Comparison of ENCODE assay signal across 10 cellular contexts in the genomic region with DNA sequence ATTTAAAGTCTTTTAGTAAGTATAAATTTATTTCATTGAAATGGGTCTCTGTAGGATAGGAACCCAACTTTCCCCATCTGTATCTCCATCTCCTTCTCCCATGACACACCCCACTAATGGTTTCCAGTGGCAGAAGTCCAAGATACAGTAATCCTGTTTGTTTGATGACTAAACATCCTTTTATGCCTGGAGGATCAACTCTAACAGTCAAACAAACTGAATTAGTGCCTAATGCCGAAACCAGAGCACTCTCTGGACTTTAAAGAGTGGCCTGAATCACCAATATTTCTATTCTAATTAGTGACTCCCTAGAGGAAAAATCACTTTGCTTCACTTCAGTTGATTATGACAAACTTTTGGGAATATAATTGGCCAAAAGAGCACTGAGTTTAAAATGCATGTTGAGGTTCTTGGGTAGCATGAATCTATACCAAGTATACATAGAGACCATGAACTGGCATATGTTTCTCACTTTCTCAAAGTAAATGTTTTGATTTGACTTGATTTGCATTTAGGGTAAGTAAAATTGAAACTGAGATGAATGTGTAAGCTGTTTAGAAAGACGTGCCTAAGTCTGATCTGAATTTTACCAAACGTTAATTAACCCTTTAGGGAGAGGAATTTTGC.
DNase-seq lines count a peak whose midpoint lies in the region; FAIRE-seq and TF ChIP-seq lines count a peak whose summit lies in the region.
"Had no signal": no experiment of that assay in that cellular context is flagged by ENCODE, and none has a peak within 500 bp of the region (broad histone marks: within the 10 kb centered on the region; RNA-seq: fewer than 3 reads in every experiment).

No MANE protein-coding gene starts in this region.

- no peaks in the 10 kb centered on the region for H3K4me1 Mint-ChIP-seq in chondrocyte (ENCODE audit: low read depth)

- H3K36me3 Mint-ChIP-seq in chondrocyte (ENCODE audit: low read depth) = peaks cover 2% of the 10 kb centered on the region

- H3K4me3 ChIP-seq in AG04450 (ENCODE audit: low read depth, low read length) (no peak overlapping the region), fibroblast of pulmonary artery (replicated peaks; ENCODE audit: low read depth, low read length) (no peak overlapping the region)

- peak; percentile 68 for DNase-seq in AG04450 (ENCODE audit: low read depth, low spot score)
- DNase-seq in HPDE6-E6E7 (ENCODE audit: extremely low spot score) = peak; percentile 45
- peak; percentile 20 for DNase-seq in RCC 7860 (ENCODE audit: low spot score)
- peak; percentile 69 for DNase-seq in fibroblast of pulmonary artery (ENCODE audit: low read depth)
- no peak for DNase-seq in NCI-H2227 (lab: John Stamatoyannopoulos, UW; ENCODE audit: unreplicated experiment)
- no peak for DNase-seq in G401 (ENCODE audit: low spot score)
- DNase-seq in chondrocyte (ENCODE audit: low spot score) = no peak
- no peak for DNase-seq in activated CD4-positive, CD25-positive, alpha-beta regulatory T cell (lab: John Stamatoyannopoulos, UW)
- DNase-seq: activated T-cell treated with anti-CD3 and anti-CD28 coated beads, Interleukin-2, amount 50 U/mL, for 1 hour had no signal

- no peaks in the 10 kb centered on the region for H3K9me3 ChIP-seq in AG04450 (ENCODE audit: control insufficient read depth, insufficient read depth, low read length)

- H3K27me3 ChIP-seq in AG04450 (ENCODE audit: control insufficient read depth, insufficient read depth, low read length) = no peaks in the 10 kb centered on the region

- in situ Hi-C loops in G401 (cut with HindIII; ENCODE audit: low sequenced_read_pairs) = no loop called here

- no peak for FAIRE-seq in RCC 7860 (lab: Jason Lieb, UNC)

- no peaks in the 10 kb centered on the region for H3K27me3 Mint-ChIP-seq in chondrocyte (ENCODE audit: low read depth)

- no peak overlapping the region for H3K27ac ChIP-seq in AG04450 (ENCODE audit: low read depth, low read length)

- no peaks in the 10 kb centered on the region for H3K9me3 Mint-ChIP-seq in chondrocyte (ENCODE audit: low read depth)

- H3K4me3 Mint-ChIP-seq in chondrocyte (ENCODE audit: unreplicated experiment) = no peak overlapping the region
- H3K4me3 Mint-ChIP-seq: T-helper 2 cell treated with Interferon-gamma antibody and Interleukin-4, amounts not matched to agents 5 μg/mL and 100 μg/mL, for 36 hours had no signal

- H3K27ac Mint-ChIP-seq in chondrocyte (ENCODE audit: unreplicated experiment) = no peak overlapping the region
- H3K27ac Mint-ChIP-seq: T-helper 2 cell treated with Interferon-gamma antibody and Interleukin-4, amounts not matched to agents 5 μg/mL and 100 μg/mL, for 36 hours had no signal

- CTCF ChIA-PET in AG04450 (lab: Charles Lee) = interaction anchor here (0.7 kb wide), 1 partner anchor 318 kb away, joined by 5 read pairs; no protein-coding TSS in a partner anchor

- no peak for TF ChIP-seq CTCF in AG04450 (IDR thresholded peaks at IDR 0.05; ENCODE audit: low read depth, low read length)
- no peak for TF ChIP-seq CTCF in fibroblast of pulmonary artery (IDR thresholded peaks at IDR 0.05; ENCODE audit: low read length, missing control alignments)
- TF ChIP-seq CTCF in chondrocyte (IDR thresholded peaks at IDR 0.05) = no peak

- POLR2A ChIA-PET in AG04450 (lab: Yijun Ruan, JAX) = no interaction called here

Comparison
In these comparisons a context has a peak if more than half of its experiments do, and no peak if none do; other contexts are left out.
1. DNase-seq: peak in AG04450 (single experiment), HPDE6-E6E7 (single experiment), RCC 7860 (single experiment) and fibroblast of pulmonary artery (single experiment); none in NCI-H2227 (single experiment), G401 (single experiment), chondrocyte (single experiment) and activated CD4-positive, CD25-positive, alpha-beta regulatory T cell (0 of 4).